In genomic region chr3:83928391-83928790, GRCh38 we compare ENCODE assay signal across 11 cellular contexts.
DNase-seq lines count a peak whose midpoint lies in the region; ATAC-seq and TF ChIP-seq lines count a peak whose summit lies in the region.
"Had no signal": no experiment of that assay in that cellular context is flagged by ENCODE, and none has a peak within 500 bp of the region (broad histone marks: within the 10 kb centered on the region; RNA-seq: fewer than 3 reads in every experiment).

No MANE protein-coding gene starts in this region.

- DNase-seq in H4 (ENCODE audit: low spot score), result peak; percentile 2
- DNase-seq in fibroblast of mammary gland (ENCODE audit: low read depth), result peak; percentile 18
- no peak for DNase-seq in activated gamma-delta T cell (lab: John Stamatoyannopoulos, UW)
- DNase-seq in aorta, result no peak
- no peak for DNase-seq in NCI-H1417 (lab: John Stamatoyannopoulos, UW)
- DNase-seq: activated CD4-positive, alpha-beta T cell treated with anti-CD3 and anti-CD28 coated beads for 4 hours; NCI-H446 treated with DMSO at 0.1 percent for 48 hours had no signal

- H3K9me3 ChIP-seq in DOHH2 (ENCODE audit: control insufficient read depth, insufficient read depth, low read length) (no peaks in the 10 kb centered on the region), OCI-LY3 (ENCODE audit: insufficient read depth, low read length) (peaks cover 17% of the 10 kb centered on the region), aorta (ENCODE audit: control insufficient read depth, low read length) (peaks cover 8% of the 10 kb centered on the region)

- H3K9ac ChIP-seq in OCI-LY3 (ENCODE audit: low read length), result no peak overlapping the region

- intact Hi-C loops in aorta (cut with DNase I), result no loop called here

- H3K79me2 ChIP-seq in DOHH2 (ENCODE audit: control insufficient read depth, low read length) (no peaks in the 10 kb centered on the region), OCI-LY3 (ENCODE audit: low read length) (no peaks in the 10 kb centered on the region)

- H4K20me1 ChIP-seq in DOHH2 (ENCODE audit: control insufficient read depth, insufficient read depth, low read depth, low read length), result no peaks in the 10 kb centered on the region
- H4K20me1 ChIP-seq in OCI-LY3 (ENCODE audit: insufficient read depth, low read length), result no peaks in the 10 kb centered on the region

- no peaks in the 10 kb centered on the region for H3K9me2 ChIP-seq in DOHH2 (replicated peaks; ENCODE audit: control insufficient read depth, low read length)

- H3K27ac ChIP-seq in DOHH2 (ENCODE audit: low read depth, low read length) (no peak overlapping the region), OCI-LY3 (ENCODE audit: low read length) (no peak overlapping the region), aorta (ENCODE audit: low read depth in 1 of 2, low read length in 2 of 2) (no peak overlapping the region)
- H3K27ac ChIP-seq: prostate gland had no signal

- H3K4me1 ChIP-seq in DOHH2 (ENCODE audit: control insufficient read depth, low read length) (no peaks in the 10 kb centered on the region), OCI-LY3 (ENCODE audit: low read length) (no peaks in the 10 kb centered on the region), aorta (ENCODE audit: control insufficient read depth in 1 of 2, insufficient read depth in 2 of 2, low read length in 2 of 2) (no peaks in the 10 kb centered on the region)
- H3K4me1 ChIP-seq: prostate gland had no signal

- no peaks in the 10 kb centered on the region for H3F3A ChIP-seq in DOHH2 (ENCODE audit: control insufficient read depth, insufficient read depth)

- peak; percentile 68 for TF ChIP-seq CTCF in DOHH2 (IDR thresholded peaks at IDR 0.05; ENCODE audit: low read depth, low read length, poor library complexity, severe bottlenecking)
- peak; percentile 55 for TF ChIP-seq CTCF in OCI-LY3 (IDR thresholded peaks at IDR 0.05; ENCODE audit: low read depth, low read length)
- TF ChIP-seq CTCF in fibroblast of mammary gland (conservative IDR thresholded peaks at IDR 0.05; ENCODE audit: control insufficient read depth, insufficient read depth, low read depth, low read length), result no peak

- H3K36me3 ChIP-seq in DOHH2 (ENCODE audit: control insufficient read depth, low read length) (no peaks in the 10 kb centered on the region), OCI-LY3 (replicated peaks; ENCODE audit: low read depth, low read length) (peaks cover 12% of the 10 kb centered on the region), aorta (ENCODE audit: control insufficient read depth in 1 of 2, insufficient read depth in 2 of 2, low read length in 1 of 2) (no peaks in the 10 kb centered on the region)
- H3K36me3 ChIP-seq: prostate gland had no signal

- H3K27me3 ChIP-seq in DOHH2 (ENCODE audit: control insufficient read depth, low read length) (no peaks in the 10 kb centered on the region), OCI-LY3 (ENCODE audit: low read depth, low read length) (no peaks in the 10 kb centered on the region), aorta (ENCODE audit: control insufficient read depth in 1 of 2, insufficient read depth in 2 of 2, low read length in 1 of 2) (no peaks in the 10 kb centered on the region)

- no peak for ATAC-seq in HG03039 (IDR thresholded peaks at IDR 0.05; ENCODE audit: unreplicated experiment)
- ATAC-seq in aorta (ENCODE audit: low FRiP score), result no peak

- WGBS in aorta, 2 donors, result 55% methylated on average over 3 of the region's 3 CpGs

- no peak overlapping the region for H3K4me2 ChIP-seq in DOHH2 (ENCODE audit: low read length)
- H3K4me2 ChIP-seq in OCI-LY3 (ENCODE audit: low read length), result no peak overlapping the region

- H2AFZ ChIP-seq in OCI-LY3 (ENCODE audit: low read depth, low read length), result no peak overlapping the region

- H3K4me3 ChIP-seq in DOHH2 (ENCODE audit: low read length), result no peak overlapping the region
- H3K4me3 ChIP-seq in OCI-LY3 (ENCODE audit: low read length), result no peak overlapping the region
- no peak overlapping the region for H3K4me3 ChIP-seq in fibroblast of mammary gland (ENCODE audit: control insufficient read depth, low read depth, low read length)
- no peak overlapping the region for H3K4me3 ChIP-seq in aorta (ENCODE audit: low read length in 2 of 2)
- H3K4me3 ChIP-seq: prostate gland had no signal

Comparison
In these comparisons a context has a peak if more than half of its experiments do, and no peak if none do; other contexts are left out.
1. DNase-seq: peak in H4 (single experiment) and fibroblast of mammary gland (single experiment); none in activated gamma-delta T cell (single experiment), aorta (0 of 2) and NCI-H1417 (0 of 3).